15 cellular contexts compared by ENCODE assay signal in the genomic region with DNA sequence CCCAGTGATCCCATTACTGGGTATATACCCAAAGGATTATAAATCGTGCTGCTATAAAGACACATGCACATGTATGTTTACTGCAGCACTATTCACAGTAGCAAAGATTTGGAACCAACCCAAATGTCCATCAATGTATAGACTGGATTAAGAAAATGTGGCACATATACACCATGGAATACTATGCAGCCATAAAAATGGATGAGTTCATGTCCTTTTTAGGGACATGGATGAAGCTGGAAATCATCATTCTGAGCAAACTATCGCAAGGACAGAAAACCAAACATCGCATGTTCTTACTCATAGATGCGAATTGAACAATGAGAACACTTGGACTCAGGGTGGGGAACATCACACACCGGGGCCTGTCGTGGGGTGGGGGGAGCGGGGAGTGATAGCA. TPM values are rescaled to one million over a fixed set of nuclear protein-coding genes. Genes with fewer than 3 reads are reported as not detected.
"Had no signal": no experiment of that assay in that cellular context is flagged by ENCODE, and none has a peak within 500 bp of the region (broad histone marks: within the 10 kb centered on the region; RNA-seq: fewer than 3 reads in every experiment).

No MANE protein-coding gene starts in this region.

RNA-seq across cellular contexts. Expression of a gene that starts 36.0 kb away (rescaled TPM):
- total RNA-seq: activated naive CD4-positive, alpha-beta T cell treated with anti-CD3 and anti-CD28 coated beads for 36 hours; activated naive CD4-positive, alpha-beta T cell treated with anti-CD3 and anti-CD28 coated beads, Interleukin-2, amount 50 U/mL, for 72 hours; activated naive CD8-positive, alpha-beta T cell treated with anti-CD3 and anti-CD28 coated beads for 36 hours; activated naive CD8-positive, alpha-beta T cell treated with anti-CD3 and anti-CD28 coated beads, Interleukin-2, amount 10 ng/mL, durations not matched to agents 7 days and 5 days; activated T-cell treated with anti-CD3 and anti-CD28 coated beads, Interleukin-2, amount 50 U/mL, for 4 hours; activated T-cell treated with anti-CD3 and anti-CD28 coated beads, Interleukin-2, amount 50 U/mL, for 72 hours; activated T-helper 1 cell treated with anti-CD3 and anti-CD28 coated beads, Interleukin-12 subunit alpha, Interleukin-12 subunit beta, Interleukin-2, Interleukin-4 antibody, amounts not matched to agents 30 ng/mL and 10 ng/mL and 1 ng/mL, durations not matched to agents 14 hours and 24 hours and 36 hours; activated T-helper 17 cell treated with anti-CD3 and anti-CD28 coated beads, Interleukin-2, amount 50 U/mL, for 72 hours; activated T-helper 2 cell treated with anti-CD3 and anti-CD28 coated beads, Interferon-gamma antibody, Interleukin-2, Interleukin-4, amounts not matched to agents 10 μg/mL and 5 μg/mL and 100 μg/mL, durations not matched to agents 14 hours and 24 hours and 36 hours; aorta; ascending aorta; astrocyte; bronchial epithelial cell; cardiac muscle cell; chondrocyte had no signal
- polyA plus RNA-seq: cardiac muscle cell had no signal
